8 cellular contexts compared by ENCODE assay signal in the genomic region with DNA sequence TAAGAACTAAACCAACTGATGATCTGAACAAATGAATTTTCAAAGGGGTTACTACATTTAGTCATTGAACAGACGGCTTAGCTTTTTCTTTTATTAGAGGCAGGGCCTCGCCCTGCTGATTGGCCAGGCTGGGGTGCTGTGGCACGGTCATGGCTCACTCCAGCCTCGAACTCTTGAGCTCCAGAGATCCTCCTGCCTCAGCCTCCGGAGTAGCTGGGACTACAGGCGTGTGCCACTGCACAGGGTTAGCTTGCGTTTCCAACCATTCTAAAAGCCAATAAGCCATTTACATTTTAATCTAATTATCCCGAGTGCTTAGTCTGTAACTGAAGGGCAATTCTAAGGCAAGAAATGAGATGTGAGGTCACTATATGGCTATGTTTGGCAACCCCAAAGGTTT. TPM values are rescaled to one million over a fixed set of nuclear protein-coding genes. Genes with fewer than 3 reads are reported as not detected.
DNase-seq lines count a peak whose midpoint lies in the region; ATAC-seq and TF ChIP-seq lines count a peak whose summit lies in the region.

No MANE protein-coding gene starts in this region.

- H3K36me3 ChIP-seq in left lung: no peaks in the 10 kb centered on the region
- no peaks in the 10 kb centered on the region for H3K36me3 ChIP-seq in tibial artery

- no peak for DNase-seq in AG10803 (ENCODE audit: low read depth)
- no peak for DNase-seq in Jurkat, Clone E6-1 (ENCODE audit: low read depth, low spot score)
- peak; percentile 28 for DNase-seq in amniotic epithelial cell (ENCODE audit: low read depth)
- no peak for DNase-seq in left lung
- no peak for DNase-seq in tibial artery
- no peak for DNase-seq in 8988T
- DNase-seq in activated gamma-delta T cell treated with Interleukin-2 at 50 U/mL for 16 hours: no peak

- peak overlapping the region; percentile 96 for H3K4me3 ChIP-seq in AG10803 (ENCODE audit: low read length)
- peak overlapping the region; percentile 91 for H3K4me3 ChIP-seq in Jurkat, Clone E6-1 (ENCODE audit: low read length)
- H3K4me3 ChIP-seq in left lung: peak overlapping the region; percentile 48 to 95
- peak overlapping the region; percentile 86 to 98 for H3K4me3 ChIP-seq in tibial artery

- H3K27ac ChIP-seq in left lung (peak overlapping the region; percentile 100), tibial artery (peak overlapping the region; percentile 98 to 100)

- intact Hi-C loops in left lung (cut with DNase I): no loop called here
- intact Hi-C loops in tibial artery (cut with DNase I; ENCODE audit: low total_unique reads): no loop called here

- H3K4me1 ChIP-seq in left lung (peaks cover 0 to 24% of the 10 kb centered on the region in 2 donors), tibial artery (peaks cover 0 to 18% (median 8%) of the 10 kb centered on the region in 4 donors)

- TF ChIP-seq CTCF in AG10803 (conservative IDR thresholded peaks at IDR 0.05; ENCODE audit: low read length) (no peak), left lung (IDR thresholded peaks at IDR 0.05) (no peak), tibial artery (IDR thresholded peaks at IDR 0.05) (no peak)

- ATAC-seq in left lung (no peak), GM18909 (IDR thresholded peaks at IDR 0.05; ENCODE audit: poor library complexity, unreplicated experiment) (no peak)

- H3K9me3 ChIP-seq in left lung (no peaks in the 10 kb centered on the region), tibial artery (no peaks in the 10 kb centered on the region)

- H3K27me3 ChIP-seq in left lung (no peaks in the 10 kb centered on the region), tibial artery (no peaks in the 10 kb centered on the region)

RNA-seq across cellular contexts. Expression of a gene that starts 1.7 kb away (rescaled TPM):
- 27.1 TPM for polyA plus RNA-seq in Jurkat, Clone E6-1 (2012; ENCODE audit: insufficient read depth, insufficient read length)
- total RNA-seq in left lung: 10 to 100 TPM; 38.0 to 43.2 TPM
